In genomic region chr12:106146987-106147386, GRCh38 we compare ENCODE assay signal across 19 cellular contexts. TPM values are rescaled to one million over a fixed set of nuclear protein-coding genes. Genes with fewer than 3 reads are reported as not detected.
DNase-seq lines count a peak whose midpoint lies in the region; ATAC-seq and TF ChIP-seq lines count a peak whose summit lies in the region.
"Had no signal": no experiment of that assay in that cellular context is flagged by ENCODE, and none has a peak within 500 bp of the region (broad histone marks: within the 10 kb centered on the region; RNA-seq: fewer than 3 reads in every experiment).

No MANE protein-coding gene starts in this region.

- TF ChIP-seq POLR2A in heart left ventricle (IDR thresholded peaks at IDR 0.05) (no peak), right lobe of liver (IDR thresholded peaks at IDR 0.05) (no peak)

- no peak for DNase-seq in heart left ventricle
- DNase-seq in left cardiac atrium, result no peak
- no peak for DNase-seq in right cardiac atrium
- no peak for DNase-seq in cardiac septum (ENCODE audit: low spot score)
- no peak for DNase-seq in right lobe of liver
- DNase-seq in NCI-H1417 (lab: John Stamatoyannopoulos, UW), result no peak
- DNase-seq: AML-193; Caco-2; CD4-positive, alpha-beta T cell; GDM1; H7; HFFc6 had no signal

- no peaks in the 10 kb centered on the region for H3K9me3 ChIP-seq in heart left ventricle
- no peaks in the 10 kb centered on the region for H3K9me3 ChIP-seq in right cardiac atrium (ENCODE audit: control insufficient read depth, low read length)
- no peaks in the 10 kb centered on the region for H3K9me3 ChIP-seq in right lobe of liver
- H3K9me3 ChIP-seq in skeletal muscle tissue (ENCODE audit: control insufficient read depth in 3 of 3, low read length in 3 of 3), result no peaks in the 10 kb centered on the region
- H3K9me3 ChIP-seq: A549, Caco-2 had no signal

- H3K4me1 ChIP-seq in heart left ventricle (peaks cover 4 to 69% (median 33%) of the 10 kb centered on the region in 12 donors), right cardiac atrium (ENCODE audit: control insufficient read depth, insufficient read depth, low read length) (peaks cover 10% of the 10 kb centered on the region), right lobe of liver (peaks cover 0 to 34% (median 10%) of the 10 kb centered on the region in 4 donors), skeletal muscle tissue (ENCODE audit: control insufficient read depth in 3 of 3, insufficient read depth in 3 of 3, low read length in 3 of 3) (peaks cover 39 to 48% (median 43%) of the 10 kb centered on the region in 3 donors)
- H3K4me1 ChIP-seq: Caco-2 had no signal

- H3K27me3 ChIP-seq in heart left ventricle (no peaks in the 10 kb centered on the region), right cardiac atrium (ENCODE audit: control insufficient read depth, insufficient read depth) (no peaks in the 10 kb centered on the region), right lobe of liver (no peaks in the 10 kb centered on the region), skeletal muscle tissue (ENCODE audit: control insufficient read depth in 3 of 3, insufficient read depth in 3 of 3, low read length in 3 of 3) (no peaks in the 10 kb centered on the region)

- ATAC-seq in heart left ventricle (no peak), left cardiac atrium (no peak), right cardiac atrium (no peak), right lobe of liver (peak in 3 of 4 donors; percentile 8 to 37 (median 18)), HG03354 (IDR thresholded peaks at IDR 0.05; ENCODE audit: poor library complexity, severe bottlenecking, unreplicated experiment) (no peak)
- ATAC-seq: A549, GM23338, HCT116 had no signal

- TF ChIP-seq CTCF in heart left ventricle (IDR thresholded peaks at IDR 0.05) (no peak), right lobe of liver (IDR thresholded peaks at IDR 0.05) (no peak)

- intact Hi-C loops in heart left ventricle (cut with DNase I), result loop anchor here in 2 of 10 donors (10.0 kb wide), 1 partner anchor 158 kb away; the partner anchor contains the start of gene TCP11L2 (in 2 of the 2)
- intact Hi-C loops in left cardiac atrium (cut with DNase I), result loop anchor here in 1 of 2 donors (10.0 kb wide), 1 partner anchor 198 kb away; no protein-coding TSS in a partner anchor
- intact Hi-C loops in right cardiac atrium (cut with DNase I), result no loop called here
- intact Hi-C loops in cardiac septum (cut with DNase I), result loop anchor here (5.0 to 10.0 kb wide), 2 partner anchors 158 to 180 kb away; partner anchors contain the start of gene TCP11L2
- intact Hi-C loops in right lobe of liver (cut with DNase I), result no loop called here

- no peaks in the 10 kb centered on the region for H3K36me3 ChIP-seq in heart left ventricle
- no peaks in the 10 kb centered on the region for H3K36me3 ChIP-seq in right lobe of liver
- H3K36me3 ChIP-seq in skeletal muscle tissue (ENCODE audit: control insufficient read depth in 3 of 3, insufficient read depth in 3 of 3, low read length in 3 of 3), result no peaks in the 10 kb centered on the region

- 95 to 99% (median 97%) methylated on average over 4 of the region's 4 CpGs for WGBS in heart left ventricle, 4 donors
- WGBS in right cardiac atrium, result 98% methylated on average over 4 of the region's 4 CpGs
- 90% methylated on average over 4 of the region's 4 CpGs for WGBS in right lobe of liver (ENCODE audit: insufficient coverage, low coverage, low lambda C conversion rate, missing lambda C conversion rate)

- H3K9ac ChIP-seq in skeletal muscle tissue (ENCODE audit: low read depth in 1 of 3, low read length in 3 of 3), result no peak overlapping the region

- no peak overlapping the region for H3K4me3 ChIP-seq in heart left ventricle
- H3K4me3 ChIP-seq in right cardiac atrium (ENCODE audit: low read length), result no peak overlapping the region
- no peak overlapping the region for H3K4me3 ChIP-seq in right lobe of liver
- H3K4me3 ChIP-seq in skeletal muscle tissue (ENCODE audit: low read length in 3 of 3), result no peak overlapping the region
- H3K4me3 ChIP-seq: A549, GM23338 had no signal

- H3K27ac ChIP-seq in heart left ventricle (peak overlapping the region in 7 of 12 donors; percentile 25 to 96 (median 82)), right cardiac atrium (ENCODE audit: low read length) (peak overlapping the region; percentile 82), right lobe of liver (no peak overlapping the region), skeletal muscle tissue (ENCODE audit: low read depth, low read length) (peak overlapping the region; percentile 81)
- H3K27ac ChIP-seq: 22Rv1, A549, C4-2B had no signal

RNA-seq across cellular contexts. Expression of gene NUAK1, which starts 8.2 kb away (rescaled TPM):
- total RNA-seq in heart left ventricle, result 10 to 100 TPM; 34.7 to 50.7 (median 39.8) TPM
- 10 to 100 TPM; 10.5 to 21.5 TPM for polyA plus RNA-seq in heart left ventricle
- 10 to 100 TPM; 20.4 to 40.1 TPM for total RNA-seq in left cardiac atrium
- 10 to 100 TPM; 20.1 to 30.2 (median 23.7) TPM for total RNA-seq in right cardiac atrium
- 10.0 TPM for polyA plus RNA-seq in right cardiac atrium
- total RNA-seq in cardiac septum, result 66.8 TPM
- total RNA-seq in right lobe of liver, result 10 to 100 TPM in 1 of 6 experiments, 1 to 10 TPM in 5; 2.0 to 11.0 (median 3.5) TPM
- total RNA-seq in skeletal muscle tissue, result 9.4 TPM

Comparison
In these comparisons a context has a peak if more than half of its experiments do, and no peak if none do; other contexts are left out.
1. ATAC-seq: peak in right lobe of liver (3 of 4); none in heart left ventricle (0 of 4), left cardiac atrium (0 of 2), right cardiac atrium (0 of 2) and HG03354 (single experiment).
2. H3K27ac ChIP-seq: peak in heart left ventricle (7 of 12), right cardiac atrium (single experiment) and skeletal muscle tissue (single experiment); none in right lobe of liver (0 of 3).